In genomic region chr19:7542556-7543348, GRCh38 we compare ENCODE assay signal across 18 cellular contexts. TPM values are rescaled to one million over a fixed set of nuclear protein-coding genes. Genes with fewer than 3 reads are reported as not detected.
"Had no signal": no experiment of that assay in that cellular context is flagged by ENCODE, and none has a peak within 500 bp of the region (broad histone marks: within the 10 kb centered on the region; RNA-seq: fewer than 3 reads in every experiment).

No MANE protein-coding gene starts in this region.

- H3K4me1 Mint-ChIP-seq: mesothelial cell of epicardium had no signal

- H3K4me1 ChIP-seq: body of pancreas, gastrocnemius medialis, testis had no signal

- DNase-seq: activated CD4-positive, alpha-beta T cell treated with anti-CD3 and anti-CD28 coated beads for 4 hours; activated effector memory CD4-positive, alpha-beta T cell treated with Interleukin-2 at 50 U/mL for 16 hours; activated T-cell treated with anti-CD3 and anti-CD28 coated beads, Interleukin-2, amount 50 U/mL, for 1 hour; central memory CD4-positive, alpha-beta T cell; gastrocnemius medialis; heart left ventricle; immature natural killer cell; left cardiac atrium; posterior cingulate gyrus; retina; stimulated activated CD4-positive, alpha-beta T cell treated with anti-CD3 and anti-CD28 coated beads, Interleukin-2, amount 100 ng/mL, for 48 hours; stimulated activated naive CD4-positive, alpha-beta T cell; T-helper 17 cell; testis had no signal

- ATAC-seq: activated naive CD4-positive, alpha-beta T cell treated with anti-CD3 and anti-CD28 coated beads, Interleukin-2, amount 50 U/mL, for 72 hours; body of pancreas; gastrocnemius medialis; T-helper 17 cell had no signal

- H3K27me3 ChIP-seq: body of pancreas, gastrocnemius medialis, heart left ventricle, testis had no signal

- H3K9me3 ChIP-seq: body of pancreas, gastrocnemius medialis, heart left ventricle, testis had no signal

- H3K27ac ChIP-seq: gastrocnemius medialis, testis had no signal

- H3K27me3 Mint-ChIP-seq: T-helper 17 cell had no signal

- H3K9me3 Mint-ChIP-seq: activated naive CD4-positive, alpha-beta T cell treated with anti-CD3 and anti-CD28 coated beads, Interleukin-2, amount 50 U/mL, for 72 hours; immature natural killer cell; mesothelial cell of epicardium had no signal

- H3K27ac Mint-ChIP-seq: immature natural killer cell, mesothelial cell of epicardium had no signal

- H3K4me3 Mint-ChIP-seq: immature natural killer cell, mesothelial cell of epicardium, T-helper 17 cell had no signal

- H3K4me3 ChIP-seq: body of pancreas, gastrocnemius medialis, heart left ventricle, lung, testis had no signal

RNA-seq across cellular contexts. Expression of gene CAMSAP3, which starts 52.9 kb away (rescaled TPM):
- polyA plus RNA-seq: immature natural killer cell had no signal

RNA-seq across cellular contexts. Expression of gene PEX11G, which starts 53.9 kb away (rescaled TPM):
- total RNA-seq: T-helper 17 cell had no signal
